In genomic region chr3:10185804-10186762, GRCh38 we compare ENCODE assay signal across 13 cellular contexts. TPM values are rescaled to one million over a fixed set of nuclear protein-coding genes. Genes with fewer than 3 reads are reported as not detected.
DNase-seq lines count a peak whose midpoint lies in the region; ATAC-seq and TF ChIP-seq lines count a peak whose summit lies in the region.
"Had no signal": no experiment of that assay in that cellular context is flagged by ENCODE, and none has a peak within 500 bp of the region (broad histone marks: within the 10 kb centered on the region; RNA-seq: fewer than 3 reads in every experiment).

No MANE protein-coding gene starts in this region.

- H3K9me3 Mint-ChIP-seq in CD4-positive, CD25-positive, alpha-beta regulatory T cell = no peaks in the 10 kb centered on the region
- H3K9me3 Mint-ChIP-seq in central memory CD8-positive, alpha-beta T cell = no peaks in the 10 kb centered on the region
- H3K9me3 Mint-ChIP-seq: dendritic cell treated with granulocyte-macrophage colony-stimulating factor and Interleukin-4, amounts not matched to agents 40 ng/mL and 50 ng/mL, for 4 days had no signal

- H3K9me3 ChIP-seq in CD4-positive, CD25-positive, alpha-beta regulatory T cell (ENCODE audit: control insufficient read depth in 2 of 2, low read length in 2 of 2) = no peaks in the 10 kb centered on the region
- no peaks in the 10 kb centered on the region for H3K9me3 ChIP-seq in parathyroid adenoma (ENCODE audit: control insufficient read depth, low read length)
- H3K9me3 ChIP-seq: right atrium auricular region had no signal

- no peak overlapping the region for H3K4me3 ChIP-seq in CD4-positive, CD25-positive, alpha-beta regulatory T cell (ENCODE audit: low read depth, low read length)
- H3K4me3 ChIP-seq in parathyroid adenoma (ENCODE audit: low read depth, low read length) = no peak overlapping the region
- H3K4me3 ChIP-seq: right atrium auricular region had no signal

- DNase-seq in CD4-positive, CD25-positive, alpha-beta regulatory T cell = no peak
- DNase-seq in MV-4-11 (lab: John Stamatoyannopoulos, UW) = peak; percentile 85
- DNase-seq in central memory CD8-positive, alpha-beta T cell (ENCODE audit: low spot score in 2 of 2) = no peak
- no peak for DNase-seq in effector CD4-positive, alpha-beta T cell
- DNase-seq in stimulated activated naive CD4-positive, alpha-beta T cell treated with Interleukin-2 at 50 U/mL for 16 hours (lab: John Stamatoyannopoulos, UW) = no peak
- DNase-seq in activated CD4-positive, alpha-beta T cell treated with anti-CD3 and anti-CD28 coated beads for 1 hour = no peak
- DNase-seq: activated CD4-positive, CD25-positive, alpha-beta regulatory T cell treated with anti-CD3 and anti-CD28 coated beads, Interleukin-2, amount 50 U/mL, for 72 hours; DMS79 had no signal

- H3K4me2 ChIP-seq in parathyroid adenoma (ENCODE audit: low read length) = no peak overlapping the region

- peak; percentile 51 to 52 for ATAC-seq in CD4-positive, CD25-positive, alpha-beta regulatory T cell (ENCODE audit: low read depth in 2 of 2)
- ATAC-seq in central memory CD8-positive, alpha-beta T cell (replicated peaks; ENCODE audit: extremely low read depth, poor library complexity, severe bottlenecking) = peak; percentile 84
- no peak for ATAC-seq in HG03045 (IDR thresholded peaks at IDR 0.05; ENCODE audit: unreplicated experiment)
- ATAC-seq: HepG2 had no signal

- no peaks in the 10 kb centered on the region for H3K27me3 Mint-ChIP-seq in CD4-positive, CD25-positive, alpha-beta regulatory T cell
- no peaks in the 10 kb centered on the region for H3K27me3 Mint-ChIP-seq in central memory CD8-positive, alpha-beta T cell
- H3K27me3 Mint-ChIP-seq: dendritic cell treated with granulocyte-macrophage colony-stimulating factor and Interleukin-4, amounts not matched to agents 40 ng/mL and 50 ng/mL, for 4 days had no signal

- H3K36me3 ChIP-seq in CD4-positive, CD25-positive, alpha-beta regulatory T cell (ENCODE audit: control insufficient read depth, insufficient read depth, low read length) = no peaks in the 10 kb centered on the region
- no peaks in the 10 kb centered on the region for H3K36me3 ChIP-seq in parathyroid adenoma (ENCODE audit: control insufficient read depth, insufficient read depth, low read length)
- H3K36me3 ChIP-seq: right atrium auricular region had no signal

- TF ChIP-seq CTCF in parathyroid adenoma (IDR thresholded peaks at IDR 0.05) = no peak

- peaks cover 16% of the 10 kb centered on the region for H3K36me3 Mint-ChIP-seq in CD4-positive, CD25-positive, alpha-beta regulatory T cell
- H3K36me3 Mint-ChIP-seq in central memory CD8-positive, alpha-beta T cell (ENCODE audit: insufficient read depth) = peaks cover 5% of the 10 kb centered on the region

- H3K4me1 ChIP-seq in CD4-positive, CD25-positive, alpha-beta regulatory T cell (ENCODE audit: control insufficient read depth, insufficient read depth, low read length, poor library complexity, severe bottlenecking) = peaks cover 39% of the 10 kb centered on the region
- peaks cover 4% of the 10 kb centered on the region for H3K4me1 ChIP-seq in parathyroid adenoma

- no peaks in the 10 kb centered on the region for H3K79me2 ChIP-seq in parathyroid adenoma

- no peak overlapping the region for H3K9ac ChIP-seq in parathyroid adenoma

- H2AFZ ChIP-seq in parathyroid adenoma = peak overlapping the region; percentile 9

- H3K4me1 Mint-ChIP-seq in CD4-positive, CD25-positive, alpha-beta regulatory T cell = peaks cover 12 to 38% (median 22%) of the 10 kb centered on the region in 4 donors
- H3K4me1 Mint-ChIP-seq in central memory CD8-positive, alpha-beta T cell = peaks cover 46% of the 10 kb centered on the region

- peak overlapping the region; percentile 39 for H3K27ac ChIP-seq in CD4-positive, CD25-positive, alpha-beta regulatory T cell (ENCODE audit: insufficient read depth, low read length, poor library complexity, severe bottlenecking)
- H3K27ac ChIP-seq in parathyroid adenoma = no peak overlapping the region

- no peaks in the 10 kb centered on the region for H3K27me3 ChIP-seq in CD4-positive, CD25-positive, alpha-beta regulatory T cell (ENCODE audit: control insufficient read depth, insufficient read depth, low read length)
- no peaks in the 10 kb centered on the region for H3K27me3 ChIP-seq in parathyroid adenoma (ENCODE audit: control insufficient read depth, insufficient read depth, low read length)
- H3K27me3 ChIP-seq: right atrium auricular region had no signal

- peak overlapping the region; percentile 86 to 91 (median 90) for H3K27ac Mint-ChIP-seq in CD4-positive, CD25-positive, alpha-beta regulatory T cell
- peak overlapping the region; percentile 81 for H3K27ac Mint-ChIP-seq in central memory CD8-positive, alpha-beta T cell (ENCODE audit: low read depth)
- H3K27ac Mint-ChIP-seq: dendritic cell treated with granulocyte-macrophage colony-stimulating factor and Interleukin-4, amounts not matched to agents 40 ng/mL and 50 ng/mL, for 4 days had no signal

- H3K4me3 Mint-ChIP-seq in CD4-positive, CD25-positive, alpha-beta regulatory T cell = peak overlapping the region in 2 of 4 donors; percentile 7 to 9
- H3K4me3 Mint-ChIP-seq in central memory CD8-positive, alpha-beta T cell = peak overlapping the region; percentile 40
- H3K4me3 Mint-ChIP-seq: dendritic cell treated with granulocyte-macrophage colony-stimulating factor and Interleukin-4, amounts not matched to agents 40 ng/mL and 50 ng/mL, for 4 days had no signal

RNA-seq across cellular contexts. Expression of gene IRAK2, which starts 21.4 kb away (rescaled TPM):
- total RNA-seq in CD4-positive, CD25-positive, alpha-beta regulatory T cell = 3.6 TPM
- 1 to 10 TPM in 3 of 4 donors, under 1 TPM in 1; 0.68 to 3.7 (median 2.8) TPM for polyA plus RNA-seq in CD4-positive, CD25-positive, alpha-beta regulatory T cell

RNA-seq across cellular contexts. Expression of gene VHL, which starts 44.5 kb away (rescaled TPM):
- 76.6 TPM for total RNA-seq in CD4-positive, CD25-positive, alpha-beta regulatory T cell
- 10 to 100 TPM in 3 of 4 donors, 1 to 10 TPM in 1; 5.9 to 17.3 (median 12.1) TPM for polyA plus RNA-seq in CD4-positive, CD25-positive, alpha-beta regulatory T cell
